In genomic region chr9:36036780-36037579, GRCh38 we compare ENCODE assay signal across 8 cellular contexts. TPM values are rescaled to one million over a fixed set of nuclear protein-coding genes. Genes with fewer than 3 reads are reported as not detected.
DNase-seq lines count a peak whose midpoint lies in the region; ATAC-seq and TF ChIP-seq lines count a peak whose summit lies in the region.

RECK (plus strand) TSS chr9:36036913; CDS start chr9:36036999, 86 bp downstream.

- ATAC-seq in T-cell (replicated peaks in 1 of 4): peak; percentile 92 to 94 (median 94)

- no peak within 1 kb of the TSS for H2BK120ac ChIP-seq in H9 (ENCODE audit: low read depth, low read length, poor library complexity, severe bottlenecking)

- H3K9me3 Mint-ChIP-seq in H9 (no peaks in the 10 kb centered on the region), T-cell (no peaks in the 10 kb centered on the region), progenitor cell of endocrine pancreas (ENCODE audit: low read depth) (no peaks in the 10 kb centered on the region), type B pancreatic cell (no peaks in the 10 kb centered on the region)

- no peaks in the 10 kb centered on the region for H3K36me3 ChIP-seq in left ventricle myocardium inferior

- no peak within 1 kb of the TSS for H2BK12ac ChIP-seq in H9 (ENCODE audit: insufficient read length, low read depth, low read length)

- H3K4me1 Mint-ChIP-seq in H9: peaks cover 12 to 33% of the 10 kb centered on the region in 2 experiments
- H3K4me1 Mint-ChIP-seq in T-cell: peaks cover 46 to 49% (median 47%) of the 10 kb centered on the region in 3 donors
- peaks cover 11% of the 10 kb centered on the region for H3K4me1 Mint-ChIP-seq in progenitor cell of endocrine pancreas (ENCODE audit: low read depth)
- H3K4me1 Mint-ChIP-seq in type B pancreatic cell (ENCODE audit: unreplicated experiment): peaks cover 17% of the 10 kb centered on the region

- H3K4ac ChIP-seq in H9 (ENCODE audit: low read depth, low read length): no peak within 1 kb of the TSS

- CTCF ChIA-PET in T-cell (lab: Charles Lee): interaction anchor here in 1 of 2 donors (1.3 to 1.6 kb wide), 3 partner anchors 8 to 29 kb away, joined by 3 to 5 read pairs (median 5); no protein-coding TSS in a partner anchor

- TF ChIP-seq CTCF in H9 (conservative IDR thresholded peaks at IDR 0.05) (no peak), NB4 (IDR thresholded peaks at IDR 0.05; ENCODE audit: low read depth, low read length) (no peak), left ventricle myocardium inferior (IDR thresholded peaks at IDR 0.05; ENCODE audit: borderline replicate concordance) (no peak), progenitor cell of endocrine pancreas (IDR thresholded peaks at IDR 0.05; ENCODE audit: unreplicated experiment) (no peak), type B pancreatic cell (conservative IDR thresholded peaks at IDR 0.05) (no peak)

- peak within 1 kb of the TSS; percentile 55 for H3K4me3 ChIP-seq in NB4 (ENCODE audit: low read depth, low read length)
- peak within 1 kb of the TSS; percentile 97 for H3K4me3 ChIP-seq in left ventricle myocardium inferior

- H3K4me2 ChIP-seq in H9 (ENCODE audit: insufficient read depth, insufficient read length, low read length): peak within 1 kb of the TSS; percentile 99

- H2AFZ ChIP-seq in H9 (ENCODE audit: low read length): peak within 1 kb of the TSS; percentile 9

- H3K79me2 ChIP-seq in H9 (ENCODE audit: insufficient read depth, low read length): peaks cover 3% of the 10 kb centered on the region; the same call in 1 of the 2 replicates

- H3K23ac ChIP-seq in H9 (ENCODE audit: insufficient read length, low read depth, low read length): no peak within 1 kb of the TSS

- peak within 1 kb of the TSS; percentile 91 for H3K14ac ChIP-seq in H9 (ENCODE audit: insufficient read depth, low read length)

- TF ChIP-seq POLR2A in NB4 (IDR thresholded peaks at IDR 0.05; ENCODE audit: extremely low read depth, insufficient read length): peak; percentile 40

- no peak within 1 kb of the TSS for H2BK15ac ChIP-seq in H9 (ENCODE audit: low read depth, low read length)

- H3K27ac ChIP-seq in H9 (ENCODE audit: insufficient read length, low read depth, low read length): no peak within 1 kb of the TSS
- H3K27ac ChIP-seq in left ventricle myocardium inferior (replicated peaks): peak within 1 kb of the TSS; percentile 83

- no peaks in the 10 kb centered on the region for H3K36me3 Mint-ChIP-seq in H9 (ENCODE audit: insufficient read depth in 1 of 3, low read depth in 3 of 3)
- H3K36me3 Mint-ChIP-seq in T-cell: no peaks in the 10 kb centered on the region
- no peaks in the 10 kb centered on the region for H3K36me3 Mint-ChIP-seq in progenitor cell of endocrine pancreas (ENCODE audit: insufficient read depth)
- no peaks in the 10 kb centered on the region for H3K36me3 Mint-ChIP-seq in type B pancreatic cell

- peak within 1 kb of the TSS; percentile 80 for H3K9ac ChIP-seq in H9 (ENCODE audit: extremely low read depth, insufficient read length, low read length)

- no peak within 1 kb of the TSS for H4K91ac ChIP-seq in H9 (ENCODE audit: insufficient read length, low read depth, low read length)

- no peak within 1 kb of the TSS for H2AK5ac ChIP-seq in H9 (ENCODE audit: insufficient read length, low read length)

- H2BK5ac ChIP-seq in H9 (ENCODE audit: insufficient read length, low read length): no peak within 1 kb of the TSS

- no peak within 1 kb of the TSS for H3K56ac ChIP-seq in H9 (ENCODE audit: insufficient read length, low read depth, low read length)

- peak within 1 kb of the TSS; percentile 55 for H3K18ac ChIP-seq in H9 (ENCODE audit: insufficient read length, low read depth, low read length)

- H3K4me3 Mint-ChIP-seq in H9 (peak within 1 kb of the TSS; percentile 78 to 93), T-cell (peak within 1 kb of the TSS; percentile 83 to 93 (median 87)), progenitor cell of endocrine pancreas (ENCODE audit: low read depth) (peak within 1 kb of the TSS; percentile 86), type B pancreatic cell (peak within 1 kb of the TSS; percentile 91)

- H3K9me3 ChIP-seq in H9 (ENCODE audit: control insufficient read depth, low read depth, low read length) (no peaks in the 10 kb centered on the region), left ventricle myocardium inferior (replicated peaks) (no peaks in the 10 kb centered on the region)

- H3K27ac Mint-ChIP-seq in H9: peak within 1 kb of the TSS; percentile 29 to 96 (median 88)
- H3K27ac Mint-ChIP-seq in T-cell: peak within 1 kb of the TSS; percentile 46 to 71
- peak within 1 kb of the TSS; percentile 96 for H3K27ac Mint-ChIP-seq in progenitor cell of endocrine pancreas
- peak within 1 kb of the TSS; percentile 57 for H3K27ac Mint-ChIP-seq in type B pancreatic cell

- peaks cover 3% of the 10 kb centered on the region; the same call in 1 of the 2 replicates for H3K27me3 Mint-ChIP-seq in H9 (ENCODE audit: low read depth)
- H3K27me3 Mint-ChIP-seq in T-cell: no peaks in the 10 kb centered on the region
- H3K27me3 Mint-ChIP-seq in progenitor cell of endocrine pancreas: peaks cover 4% of the 10 kb centered on the region
- peaks cover 8% of the 10 kb centered on the region for H3K27me3 Mint-ChIP-seq in type B pancreatic cell

- H3K4me1 ChIP-seq in H9 (ENCODE audit: insufficient read depth, low read length) (no peaks in the 10 kb centered on the region; the same call in 1 of the 2 replicates), left ventricle myocardium inferior (peaks cover 52% of the 10 kb centered on the region)

- POLR2A ChIA-PET in T-cell (lab: Charles Lee): interaction anchor here in 1 of 2 donors (0.6 kb wide), 1 partner anchor 108 kb away, joined by 7 read pairs; no protein-coding TSS in a partner anchor

- peaks cover 3% of the 10 kb centered on the region for H3K23me2 ChIP-seq in H9 (ENCODE audit: insufficient read length, low read depth, low read length, poor library complexity, severe bottlenecking)

- peaks cover 2% of the 10 kb centered on the region for H4K20me1 ChIP-seq in H9 (ENCODE audit: control insufficient read depth, insufficient read depth, insufficient read length)

- intact Hi-C loops in left ventricle myocardium inferior (cut with micrococcal nuclease): no loop called here

- no peaks in the 10 kb centered on the region for H3K27me3 ChIP-seq in H9 (ENCODE audit: insufficient read depth, low read length)
- no peaks in the 10 kb centered on the region for H3K27me3 ChIP-seq in left ventricle myocardium inferior (ENCODE audit: low read depth)

- no CpG with 5 or more reads among the region's 80 CpGs for WGBS in H9 (ENCODE audit: extremely low coverage, insufficient read length, low lambda C conversion rate)

- no peak within 1 kb of the TSS for H3T11ph ChIP-seq in H9 (ENCODE audit: low read length)

- no peaks in the 10 kb centered on the region for H3K79me1 ChIP-seq in H9 (ENCODE audit: insufficient read depth, low read depth, low read length, poor library complexity, severe bottlenecking)

- no peak within 1 kb of the TSS for H2BK20ac ChIP-seq in H9 (ENCODE audit: low read depth, low read length, poor library complexity, severe bottlenecking)

- DNase-seq in ELR (ENCODE audit: low read depth): peak; percentile 84
- DNase-seq in H9: peak; percentile 93
- peak; percentile 72 for DNase-seq in NB4 (ENCODE audit: low read depth)
- DNase-seq in T-cell: peak; percentile 60 to 90 (median 78)
- DNase-seq in amniotic stem cell (lab: John Stamatoyannopoulos, UW): peak; percentile 73
- DNase-seq in left ventricle myocardium inferior: peak; percentile 91
- DNase-seq in progenitor cell of endocrine pancreas (ENCODE audit: low spot score, unreplicated experiment): peak; percentile 81
- peak; percentile 91 for DNase-seq in type B pancreatic cell (ENCODE audit: extremely low spot score, unreplicated experiment)

- no peak within 1 kb of the TSS for H4K5ac ChIP-seq in H9 (ENCODE audit: insufficient read length, low read depth, low read length)

- H4K8ac ChIP-seq in H9 (replicated peaks; ENCODE audit: insufficient read length, low read depth, low read length): no peak within 1 kb of the TSS

RNA-seq across cellular contexts. Expression of gene RECK, which starts in this region (rescaled TPM):
- total RNA-seq in H9 (2021) (9.5 and 10.3 TPM in 2 replicates), T-cell (10 to 100 TPM in 2 of 5 donors, 1 to 10 TPM in 3; 8.9 to 11.4 (median 9.9) TPM), left ventricle myocardium inferior (5.4 TPM), progenitor cell of endocrine pancreas (6.9 and 7.1 TPM in 2 replicates), type B pancreatic cell (ENCODE audit: low replicate concordance) (1.9 and 11.7 TPM in 2 replicates)
